Comparison of ENCODE assay signal across 12 cellular contexts in the genomic region with DNA sequence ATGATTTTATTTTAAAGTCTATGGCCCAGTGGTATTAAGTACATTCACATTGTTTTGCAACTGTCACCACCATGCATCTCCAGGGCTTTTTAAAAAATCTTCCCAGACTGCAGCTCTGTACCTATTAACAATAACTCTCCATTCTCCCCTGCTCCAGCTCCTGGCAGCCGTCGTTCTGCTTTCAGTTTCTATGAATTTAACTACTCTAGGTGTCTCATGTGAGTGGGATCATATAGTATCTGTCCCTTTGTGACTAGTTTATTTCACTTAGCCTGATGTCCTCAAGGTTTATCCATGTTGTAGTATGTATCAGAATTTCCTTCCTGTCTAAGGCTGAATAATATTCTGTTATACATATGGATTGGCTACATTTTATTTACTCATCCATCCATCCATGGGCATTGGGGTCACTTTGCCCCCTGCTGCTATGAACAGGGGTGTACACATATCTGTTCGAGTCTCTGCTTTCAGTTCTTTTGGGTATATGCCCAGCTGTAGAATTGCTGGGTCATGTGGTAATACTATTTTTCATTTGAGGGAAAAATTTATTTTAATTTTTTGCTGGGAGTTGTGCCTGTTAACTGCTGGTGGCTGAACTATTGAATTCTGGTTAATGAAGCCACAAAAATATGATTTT.
DNase-seq lines count a peak whose midpoint lies in the region; ATAC-seq and TF ChIP-seq lines count a peak whose summit lies in the region.
"Had no signal": no experiment of that assay in that cellular context is flagged by ENCODE, and none has a peak within 500 bp of the region (broad histone marks: within the 10 kb centered on the region; RNA-seq: fewer than 3 reads in every experiment).

No MANE protein-coding gene starts in this region.

- intact Hi-C loops in left ventricle myocardium inferior (cut with micrococcal nuclease) (no loop called here), Right ventricle myocardium superior (cut with DNase I) (loop anchor here (5.0 kb wide), 1 partner anchor 131 kb away; the partner anchor contains the start of gene ARHGAP10)

- no peaks in the 10 kb centered on the region for H3K9me3 ChIP-seq in left ventricle myocardium inferior (replicated peaks)
- H3K9me3 ChIP-seq: upper lobe of right lung had no signal

- peaks cover 10% of the 10 kb centered on the region for H3K4me1 Mint-ChIP-seq in activated CD8-positive, alpha-beta memory T cell treated with anti-CD3 and anti-CD28 coated beads, Interleukin-2, amount 10 ng/mL, durations not matched to agents 7 days and 5 days

- peaks cover 5% of the 10 kb centered on the region for H3K36me3 Mint-ChIP-seq in activated CD8-positive, alpha-beta memory T cell treated with anti-CD3 and anti-CD28 coated beads, Interleukin-2, amount 10 ng/mL, durations not matched to agents 7 days and 5 days

- H3K9me3 Mint-ChIP-seq in activated CD8-positive, alpha-beta memory T cell treated with anti-CD3 and anti-CD28 coated beads, Interleukin-2, amount 10 ng/mL, durations not matched to agents 7 days and 5 days (ENCODE audit: low read depth) = no peaks in the 10 kb centered on the region

- H3K4me3 Mint-ChIP-seq in activated CD8-positive, alpha-beta memory T cell treated with anti-CD3 and anti-CD28 coated beads, Interleukin-2, amount 10 ng/mL, durations not matched to agents 7 days and 5 days = no peak overlapping the region

- no peaks in the 10 kb centered on the region for H3K27me3 Mint-ChIP-seq in activated CD8-positive, alpha-beta memory T cell treated with anti-CD3 and anti-CD28 coated beads, Interleukin-2, amount 10 ng/mL, durations not matched to agents 7 days and 5 days

- no peaks in the 10 kb centered on the region for H3K27me3 ChIP-seq in left ventricle myocardium inferior (ENCODE audit: low read depth)
- H3K27me3 ChIP-seq: upper lobe of right lung had no signal

- no peak overlapping the region for H3K4me3 ChIP-seq in left ventricle myocardium inferior
- H3K4me3 ChIP-seq: upper lobe of right lung had no signal

- no peak overlapping the region for H3K27ac Mint-ChIP-seq in activated CD8-positive, alpha-beta memory T cell treated with anti-CD3 and anti-CD28 coated beads, Interleukin-2, amount 10 ng/mL, durations not matched to agents 7 days and 5 days

- peak overlapping the region; percentile 64 for H3K27ac ChIP-seq in left ventricle myocardium inferior (replicated peaks)
- H3K27ac ChIP-seq: upper lobe of right lung had no signal

- TF ChIP-seq CTCF in left ventricle myocardium inferior (IDR thresholded peaks at IDR 0.05; ENCODE audit: borderline replicate concordance) = no peak

- no peak for ATAC-seq in Right ventricle myocardium superior (ENCODE audit: poor library complexity)
- ATAC-seq in HG03039 (IDR thresholded peaks at IDR 0.05; ENCODE audit: unreplicated experiment) = peak; percentile 70
- ATAC-seq in activated CD8-positive, alpha-beta memory T cell treated with anti-CD3 and anti-CD28 coated beads, Interleukin-2, amount 10 ng/mL, durations not matched to agents 7 days and 5 days = no peak
- ATAC-seq: upper lobe of right lung had no signal

- peaks cover 39% of the 10 kb centered on the region for H3K36me3 ChIP-seq in left ventricle myocardium inferior

- DNase-seq in left ventricle myocardium inferior (no peak), Right ventricle myocardium superior (no peak), dermis blood vessel endothelial cell (peak; percentile 47), T1000 (lab: John Stamatoyannopoulos, UW) (no peak), NCI-H1694 treated with DMSO at 0.1 percent for 48 hours (lab: John Stamatoyannopoulos, UW) (no peak)
- DNase-seq in activated CD4-positive, alpha-beta T cell treated with anti-CD3 and anti-CD28 coated beads for 1 hour = no peak
- DNase-seq in activated CD8-positive, alpha-beta memory T cell treated with anti-CD3 and anti-CD28 coated beads, Interleukin-2, amount 10 ng/mL, durations not matched to agents 7 days and 5 days = no peak
- DNase-seq: ACHN; activated CD4-positive, alpha-beta T cell treated with anti-CD3 and anti-CD28 coated beads, Interleukin-2, amount 50 U/mL, for 4 hours; NCI-H1436 treated with DMSO at 0.1 percent for 48 hours; upper lobe of right lung had no signal

- peaks cover 84% of the 10 kb centered on the region for H3K4me1 ChIP-seq in left ventricle myocardium inferior
- H3K4me1 ChIP-seq: upper lobe of right lung had no signal

- CTCF ChIA-PET in activated CD8-positive, alpha-beta memory T cell treated with anti-CD3 and anti-CD28 coated beads, Interleukin-2, amount 10 ng/mL, durations not matched to agents 7 days and 5 days (lab: Charles Lee) = interaction anchor here (0.7 to 7.3 kb wide), 6 partner anchors 18 to 275 kb away, joined by 3 to 82 read pairs (median 20); partner anchors contain the start of gene TMEM184C
